ENCODE assay signal across 12 cellular contexts in the genomic region with DNA sequence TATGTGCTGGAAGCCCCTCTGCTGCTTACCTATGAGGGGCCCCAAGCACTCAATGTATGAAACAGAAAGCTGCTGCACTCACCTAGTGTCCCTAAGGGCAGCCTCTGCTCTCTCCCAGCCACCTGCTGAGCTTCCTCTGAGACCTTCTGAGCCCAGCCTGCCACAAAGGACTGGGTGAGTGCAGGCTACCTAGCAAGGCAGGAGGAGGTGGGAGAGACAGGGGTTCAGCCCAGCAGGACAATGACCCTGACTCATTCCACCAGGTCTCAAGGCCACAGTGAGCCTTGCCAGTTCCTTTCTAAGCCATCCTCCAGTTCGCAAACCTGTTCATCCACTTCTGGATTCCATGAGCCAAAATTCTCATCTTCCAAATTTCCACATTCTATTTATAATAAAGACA. TPM values are rescaled to one million over a fixed set of nuclear protein-coding genes. Genes with fewer than 3 reads are reported as not detected.
A peak's percentile ranks its signal among the peaks of the same experiment; 100 is the strongest.
DNase-seq lines count a peak whose midpoint lies in the region; ATAC-seq and TF ChIP-seq lines count a peak whose summit lies in the region.
"Had no signal": no experiment of that assay in that cellular context is flagged by ENCODE, and none has a peak within 500 bp of the region (broad histone marks: within the 10 kb centered on the region; RNA-seq: fewer than 3 reads in every experiment).

No MANE protein-coding gene starts in this region.

- WGBS in testis, 2 donors = 67 to 100% methylated on average over 1 of the region's 1 CpG
- 89 to 100% methylated on average over 1 of the region's 1 CpG for WGBS in gastroesophageal sphincter (ENCODE audit: low coverage in 1 of 2), 2 donors

- H3K27ac Mint-ChIP-seq in activated CD8-positive, alpha-beta memory T cell treated with anti-CD3 and anti-CD28 coated beads, Interleukin-2, amount 10 ng/mL, durations not matched to agents 7 days and 5 days = no peak overlapping the region
- H3K27ac Mint-ChIP-seq in T-helper 17 cell = peak overlapping the region; percentile 91

- H3K36me3 ChIP-seq in gastrocnemius medialis (no peaks in the 10 kb centered on the region), testis (ENCODE audit: low read depth, missing control alignments) (no peaks in the 10 kb centered on the region), gastroesophageal sphincter (no peaks in the 10 kb centered on the region)
- H3K36me3 ChIP-seq: breast epithelium, left ventricle myocardium inferior had no signal

- H3K9me3 ChIP-seq in T-helper 17 cell (ENCODE audit: control insufficient read depth, low read length, poor library complexity, severe bottlenecking) (no peaks in the 10 kb centered on the region), gastrocnemius medialis (no peaks in the 10 kb centered on the region), testis (no peaks in the 10 kb centered on the region), gastroesophageal sphincter (no peaks in the 10 kb centered on the region)
- H3K9me3 ChIP-seq: breast epithelium, left ventricle myocardium inferior, SJCRH30 had no signal

- peaks cover 43% of the 10 kb centered on the region for H3K4me1 Mint-ChIP-seq in activated CD8-positive, alpha-beta memory T cell treated with anti-CD3 and anti-CD28 coated beads, Interleukin-2, amount 10 ng/mL, durations not matched to agents 7 days and 5 days
- H3K4me1 Mint-ChIP-seq in T-helper 17 cell = peaks cover 85% of the 10 kb centered on the region

- TF ChIP-seq CTCF in gastrocnemius medialis (IDR thresholded peaks at IDR 0.05 in 4 of 5, conservative IDR thresholded peaks at IDR 0.05 in 1 of 5) (no peak), testis (IDR thresholded peaks at IDR 0.05) (no peak), gastroesophageal sphincter (IDR thresholded peaks at IDR 0.05) (no peak)

- no peaks in the 10 kb centered on the region for H3K9me3 Mint-ChIP-seq in activated CD8-positive, alpha-beta memory T cell treated with anti-CD3 and anti-CD28 coated beads, Interleukin-2, amount 10 ng/mL, durations not matched to agents 7 days and 5 days (ENCODE audit: low read depth)

- TF ChIP-seq POLR2A in gastrocnemius medialis (IDR thresholded peaks at IDR 0.05) (no peak), testis (IDR thresholded peaks at IDR 0.05) (no peak), gastroesophageal sphincter (IDR thresholded peaks at IDR 0.05) (no peak)

- H3K27me3 Mint-ChIP-seq in activated CD8-positive, alpha-beta memory T cell treated with anti-CD3 and anti-CD28 coated beads, Interleukin-2, amount 10 ng/mL, durations not matched to agents 7 days and 5 days = no peaks in the 10 kb centered on the region
- H3K27me3 Mint-ChIP-seq in T-helper 17 cell = no peaks in the 10 kb centered on the region

- in situ Hi-C loops in gastrocnemius medialis (cut with MboI; ENCODE audit: low sequenced_read_pairs in 4 of 4) = no loop called here

- DNase-seq in activated CD8-positive, alpha-beta memory T cell treated with anti-CD3 and anti-CD28 coated beads, Interleukin-2, amount 10 ng/mL, durations not matched to agents 7 days and 5 days = peak; percentile 31
- no peak for DNase-seq in activated CD8-positive, alpha-beta memory T cell treated with anti-CD3 and anti-CD28 coated beads, Interleukin-2, amount 50 U/mL, for 48 hours
- no peak for DNase-seq in T-helper 17 cell
- no peak for DNase-seq in gastrocnemius medialis
- DNase-seq in testis = no peak
- no peak for DNase-seq in NCI-H2029 (lab: John Stamatoyannopoulos, UW)
- DNase-seq: left ventricle myocardium inferior, NCI-H2171 treated with DMSO at 0.1 percent for 48 hours, SJCRH30 had no signal

- H3K36me3 Mint-ChIP-seq in activated CD8-positive, alpha-beta memory T cell treated with anti-CD3 and anti-CD28 coated beads, Interleukin-2, amount 10 ng/mL, durations not matched to agents 7 days and 5 days = peaks cover 21% of the 10 kb centered on the region
- H3K36me3 Mint-ChIP-seq in T-helper 17 cell (ENCODE audit: low read depth) = peaks cover 6% of the 10 kb centered on the region

- no peak overlapping the region for H3K4me3 ChIP-seq in gastrocnemius medialis
- no peak overlapping the region for H3K4me3 ChIP-seq in testis
- H3K4me3 ChIP-seq in gastroesophageal sphincter = no peak overlapping the region
- H3K4me3 ChIP-seq: breast epithelium, left ventricle myocardium inferior, SJCRH30 had no signal

- H3K4me1 ChIP-seq in gastrocnemius medialis = peaks cover 75 to 84% of the 10 kb centered on the region in 2 donors
- H3K4me1 ChIP-seq in testis = no peaks in the 10 kb centered on the region
- H3K4me1 ChIP-seq in gastroesophageal sphincter = peaks cover 5 to 36% (median 18%) of the 10 kb centered on the region in 3 donors
- H3K4me1 ChIP-seq: breast epithelium, SJCRH30 had no signal

- peak overlapping the region in 3 of 4 donors; percentile 18 to 96 (median 21) for H3K27ac ChIP-seq in gastrocnemius medialis
- H3K27ac ChIP-seq in testis = no peak overlapping the region
- no peak overlapping the region for H3K27ac ChIP-seq in gastroesophageal sphincter
- H3K27ac ChIP-seq: breast epithelium, left ventricle myocardium inferior, SJCRH30 had no signal

- intact Hi-C loops in gastrocnemius medialis (cut with DNase I; ENCODE audit: low total_unique reads) = no loop called here
- intact Hi-C loops in testis (cut with DNase I; ENCODE audit: low total_unique reads) = no loop called here

- no peak overlapping the region for H3K4me3 Mint-ChIP-seq in activated CD8-positive, alpha-beta memory T cell treated with anti-CD3 and anti-CD28 coated beads, Interleukin-2, amount 10 ng/mL, durations not matched to agents 7 days and 5 days
- H3K4me3 Mint-ChIP-seq in T-helper 17 cell = peak overlapping the region; percentile 12

- no peak for ATAC-seq in activated CD8-positive, alpha-beta memory T cell treated with anti-CD3 and anti-CD28 coated beads, Interleukin-2, amount 10 ng/mL, durations not matched to agents 7 days and 5 days
- ATAC-seq in GM21786 (IDR thresholded peaks at IDR 0.05; ENCODE audit: unreplicated experiment) = peak; percentile 36
- no peak for ATAC-seq in T-helper 17 cell
- no peak for ATAC-seq in gastrocnemius medialis
- no peak for ATAC-seq in gastroesophageal sphincter

- H3K27me3 ChIP-seq in gastrocnemius medialis (no peaks in the 10 kb centered on the region), testis (no peaks in the 10 kb centered on the region), gastroesophageal sphincter (no peaks in the 10 kb centered on the region)
- H3K27me3 ChIP-seq: breast epithelium, SJCRH30 had no signal

- CTCF ChIA-PET in activated CD8-positive, alpha-beta memory T cell treated with anti-CD3 and anti-CD28 coated beads, Interleukin-2, amount 10 ng/mL, durations not matched to agents 7 days and 5 days (lab: Charles Lee) = interaction anchor here (1.6 kb wide), 1 partner anchor 17 kb away, joined by 5 read pairs; no protein-coding TSS in a partner anchor

- TF ChIP-seq EP300 in gastroesophageal sphincter (IDR thresholded peaks at IDR 0.05) = no peak

RNA-seq across cellular contexts. Expression of a gene that starts 16.3 kb away (rescaled TPM):
- total RNA-seq in activated CD8-positive, alpha-beta memory T cell treated with anti-CD3 and anti-CD28 coated beads, Interleukin-2, amount 10 ng/mL, durations not matched to agents 7 days and 5 days = 10 to 100 TPM; 42.3 to 67.3 TPM
- total RNA-seq in T-helper 17 cell = 100 to 1,000 TPM; 114 to 120 TPM
- 10 to 100 TPM; 17.3 to 27.9 (median 26.5) TPM for total RNA-seq in gastrocnemius medialis
- 10 to 100 TPM; 25.0 to 26.6 TPM for total RNA-seq in testis
- polyA plus RNA-seq in testis (ENCODE audit: insufficient read depth, low read depth, low replicate concordance) = 29.3 TPM
- 10 to 100 TPM; 20.5 to 51.6 (median 33.4) TPM for total RNA-seq in gastroesophageal sphincter

Comparison
In these comparisons a context has a peak if more than half of its experiments do, and no peak if none do; other contexts are left out.
1. H3K27ac ChIP-seq: peak in gastrocnemius medialis (3 of 4); none in testis (0 of 2) and gastroesophageal sphincter (0 of 4).